In the genomic region with DNA sequence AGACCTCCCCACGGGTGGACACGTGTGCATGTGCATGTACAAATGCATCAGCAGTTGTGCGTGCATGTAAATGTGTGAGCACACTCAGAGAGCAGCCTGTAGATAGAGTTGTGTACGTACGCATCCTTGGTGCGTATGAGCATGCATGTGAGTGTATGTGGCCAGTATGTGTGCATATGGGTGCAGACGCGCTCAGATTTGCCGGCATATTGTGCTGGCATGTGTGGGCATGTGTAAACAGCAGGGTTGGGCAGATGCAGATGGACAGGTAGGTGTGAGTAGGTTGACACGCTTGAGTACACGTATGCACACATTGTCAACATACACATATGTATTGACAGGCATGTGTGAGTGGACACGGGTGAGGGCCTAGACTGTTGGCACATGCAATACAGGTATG, we compare ENCODE assay signal across 1 cellular context.
TF ChIP-seq lines count a peak whose summit lies in the region.

No MANE protein-coding gene starts in this region.

TF ChIP-seq in GM12878, 131 proteins besides CTCF, POLR2A, EP300 and RAD21:
- no peak for TF ChIP-seq FOXM1 (IDR thresholded peaks at IDR 0.05; ENCODE audit: low read depth, low read length)
- TF ChIP-seq TCF3 (IDR thresholded peaks at IDR 0.05; ENCODE audit: borderline replicate concordance, insufficient read depth, low read depth, low read length) = 0 out of 2 replicates have a peak, but pooled peaks have one; percentile 13
- TF ChIP-seq, protein P1, sequence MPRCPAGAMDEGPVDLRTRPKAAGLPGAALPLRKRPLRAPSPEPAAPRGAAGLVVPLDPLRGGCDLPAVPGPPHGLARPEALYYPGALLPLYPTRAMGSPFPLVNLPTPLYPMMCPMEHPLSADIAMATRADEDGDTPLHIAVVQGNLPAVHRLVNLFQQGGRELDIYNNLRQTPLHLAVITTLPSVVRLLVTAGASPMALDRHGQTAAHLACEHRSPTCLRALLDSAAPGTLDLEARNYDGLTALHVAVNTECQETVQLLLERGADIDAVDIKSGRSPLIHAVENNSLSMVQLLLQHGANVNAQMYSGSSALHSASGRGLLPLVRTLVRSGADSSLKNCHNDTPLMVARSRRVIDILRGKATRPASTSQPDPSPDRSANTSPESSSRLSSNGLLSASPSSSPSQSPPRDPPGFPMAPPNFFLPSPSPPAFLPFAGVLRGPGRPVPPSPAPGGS (IDR thresholded peaks at IDR 0.05; ENCODE audit: borderline replicate concordance, insufficient read depth, low read depth, low read length, poor library complexity, severe bottlenecking) = peak; percentile 35
